8 cellular contexts compared by ENCODE assay signal in genomic region chr11:12195773-12196172, GRCh38.
DNase-seq lines count a peak whose midpoint lies in the region; ATAC-seq, FAIRE-seq and TF ChIP-seq lines count a peak whose summit lies in the region.

No MANE protein-coding gene starts in this region.

- no peaks in the 10 kb centered on the region for H3K27me3 Mint-ChIP-seq in activated T-helper 17 cell treated with anti-CD3 and anti-CD28 coated beads, Interleukin-2, amount 50 U/mL, for 72 hours

- H3K9ac ChIP-seq in kidney (ENCODE audit: low read length in 2 of 2): no peak overlapping the region

- FAIRE-seq in kidney (lab: Jason Lieb, UNC): no peak

- H3K36me3 Mint-ChIP-seq in activated T-helper 17 cell treated with anti-CD3 and anti-CD28 coated beads, Interleukin-2, amount 50 U/mL, for 72 hours (ENCODE audit: low read depth): peaks cover 52% of the 10 kb centered on the region

- ATAC-seq in GM19463 (IDR thresholded peaks at IDR 0.05; ENCODE audit: unreplicated experiment) (peak; percentile 78), HG03378 (IDR thresholded peaks at IDR 0.05; ENCODE audit: unreplicated experiment) (peak; percentile 77), gastroesophageal sphincter (no peak)
- peak; percentile 84 for ATAC-seq in activated T-helper 17 cell treated with anti-CD3 and anti-CD28 coated beads, Interleukin-2, amount 50 U/mL, for 72 hours (replicated peaks)

- H3K27ac Mint-ChIP-seq in activated T-helper 17 cell treated with anti-CD3 and anti-CD28 coated beads, Interleukin-2, amount 50 U/mL, for 72 hours: peak overlapping the region; percentile 96

- H3K36me3 ChIP-seq in kidney (ENCODE audit: control insufficient read depth in 1 of 2, insufficient read depth in 2 of 2, low read length in 2 of 2) (no peaks in the 10 kb centered on the region), gastroesophageal sphincter (peaks cover 0 to 7% of the 10 kb centered on the region in 2 donors)

- H3K27ac ChIP-seq in kidney (ENCODE audit: low read depth in 2 of 2, low read length in 2 of 2) (no peak overlapping the region), gastroesophageal sphincter (no peak overlapping the region)

- 80 to 87% methylated on average over 4 to 5 of the region's 5 CpGs for WGBS in gastroesophageal sphincter (ENCODE audit: low coverage in 1 of 2), 2 donors

- DNase-seq in stimulated activated CD8-positive, alpha-beta memory T cell treated with anti-CD3 and anti-CD28 coated beads, Interleukin-12 subunit alpha, Interleukin-12 subunit beta, amount 100 ng/mL, for 4 hours (ENCODE audit: low read depth): peak; percentile 16
- DNase-seq in superior temporal gyrus (ENCODE audit: extremely low spot score) (no peak), kidney (no peak), SK-N-DZ (ENCODE audit: low spot score) (no peak)

- H3K27me3 ChIP-seq in gastroesophageal sphincter: no peaks in the 10 kb centered on the region

- H3K4me3 ChIP-seq in kidney (ENCODE audit: low read length in 2 of 2): no peak overlapping the region
- no peak overlapping the region for H3K4me3 ChIP-seq in gastroesophageal sphincter

- H3K9me3 ChIP-seq in kidney (ENCODE audit: control insufficient read depth in 1 of 2, low read length in 2 of 2): no peaks in the 10 kb centered on the region
- H3K9me3 ChIP-seq in gastroesophageal sphincter: no peaks in the 10 kb centered on the region

- no peaks in the 10 kb centered on the region for H3K9me3 Mint-ChIP-seq in activated T-helper 17 cell treated with anti-CD3 and anti-CD28 coated beads, Interleukin-2, amount 50 U/mL, for 72 hours

- H3K4me1 Mint-ChIP-seq in activated T-helper 17 cell treated with anti-CD3 and anti-CD28 coated beads, Interleukin-2, amount 50 U/mL, for 72 hours: peaks cover 42% of the 10 kb centered on the region

- no peak for TF ChIP-seq POLR2A in gastroesophageal sphincter (IDR thresholded peaks at IDR 0.05)

- H3K4me1 ChIP-seq in kidney (ENCODE audit: control insufficient read depth in 1 of 2, insufficient read depth in 1 of 2, low read depth in 1 of 2, low read length in 2 of 2): peaks cover 0 to 9% of the 10 kb centered on the region in 2 donors
- peaks cover 5 to 54% (median 8%) of the 10 kb centered on the region in 3 donors for H3K4me1 ChIP-seq in gastroesophageal sphincter

- TF ChIP-seq CTCF in kidney (IDR thresholded peaks at IDR 0.05; ENCODE audit: borderline replicate concordance, extremely low read depth, insufficient read depth) (no peak), gastroesophageal sphincter (IDR thresholded peaks at IDR 0.05) (no peak)

- intact Hi-C loops in kidney (cut with DNase I): no loop called here

- peak overlapping the region; percentile 95 for H3K4me3 Mint-ChIP-seq in activated T-helper 17 cell treated with anti-CD3 and anti-CD28 coated beads, Interleukin-2, amount 50 U/mL, for 72 hours

- TF ChIP-seq EP300 in gastroesophageal sphincter (IDR thresholded peaks at IDR 0.05): no peak
